23 cellular contexts compared by ENCODE assay signal in the genomic region with DNA sequence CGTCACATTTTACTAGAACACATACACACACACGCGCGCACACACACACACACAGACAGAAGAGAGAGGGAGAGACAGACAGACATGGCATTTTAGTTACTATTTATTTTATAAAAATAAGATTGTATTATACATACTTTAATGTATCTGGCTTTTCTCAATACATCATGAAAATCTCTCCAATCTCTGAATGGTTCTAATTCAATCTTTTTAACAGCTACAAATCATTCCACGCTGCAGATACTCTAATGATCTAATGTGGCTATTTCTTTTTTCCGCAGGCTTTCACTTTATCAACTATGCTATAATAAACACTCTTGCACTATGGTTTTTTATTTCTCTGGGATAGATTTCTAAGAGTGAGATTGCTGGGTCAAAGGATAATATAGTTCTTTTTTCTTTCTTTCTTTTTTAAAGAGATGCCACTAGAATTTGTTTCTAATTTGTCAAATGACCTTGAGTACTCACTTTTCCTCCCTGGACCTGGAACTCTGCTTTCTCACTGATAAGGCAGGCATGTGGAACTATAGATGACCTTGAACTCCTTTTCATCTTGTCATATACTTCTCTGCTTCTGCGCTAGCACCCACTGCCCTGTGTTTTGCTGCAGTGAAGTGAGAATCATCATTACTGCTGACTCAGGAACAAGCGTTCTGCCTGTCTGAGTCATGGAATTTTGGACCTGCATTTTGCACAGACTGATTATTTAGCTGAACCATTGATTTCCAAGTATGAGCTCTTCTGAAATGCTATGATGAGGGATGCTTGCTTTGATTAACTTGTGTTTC. TPM values are rescaled to one million over a fixed set of nuclear protein-coding genes. Genes with fewer than 3 reads are reported as not detected.
DNase-seq lines count a peak whose midpoint lies in the region; ATAC-seq, FAIRE-seq and TF ChIP-seq lines count a peak whose summit lies in the region.
"Had no signal": no experiment of that assay in that cellular context is flagged by ENCODE, and none has a peak within 500 bp of the region (broad histone marks: within the 10 kb centered on the region; RNA-seq: fewer than 3 reads in every experiment).

No MANE protein-coding gene starts in this region.

- H4K8ac ChIP-seq in IMR-90 (ENCODE audit: low read depth in 2 of 2, low read length in 2 of 2) (no peak overlapping the region), neuronal stem cell (ENCODE audit: low read depth, low read length) (no peak overlapping the region)

- H3K27ac ChIP-seq in A549 (no peak overlapping the region), IMR-90 (ENCODE audit: insufficient read depth, low read length) (no peak overlapping the region), SK-N-SH (ENCODE audit: low read depth in 2 of 2, low read length in 1 of 2) (peak overlapping the region in 1 of 2 experiments; percentile 62; a peak in 2 of 4 replicates), neuronal stem cell (replicated peaks; ENCODE audit: low read length) (no peak overlapping the region)
- H3K27ac ChIP-seq: BLaER1 had no signal

- TF ChIP-seq RAD21 in A549 (conservative IDR thresholded peaks at IDR 0.05 in 1 of 2, IDR thresholded peaks at IDR 0.05 in 1 of 2) = no peak
- no peak for TF ChIP-seq RAD21 in IMR-90 (IDR thresholded peaks at IDR 0.05; ENCODE audit: low read length)
- 0 out of 2 replicates have a peak, but pooled peaks have one; percentile 3 for TF ChIP-seq RAD21 in SK-N-SH (IDR thresholded peaks at IDR 0.05; ENCODE audit: low read length)

- TF ChIP-seq EP300 in A549 (IDR thresholded peaks at IDR 0.05) = no peak
- peak in 1 of 2 experiments; percentile 86; a peak in 2 of 4 replicates for TF ChIP-seq EP300 in SK-N-SH (IDR thresholded peaks at IDR 0.05; ENCODE audit: borderline replicate concordance in 1 of 2, low read depth in 1 of 2, low read length in 1 of 2)

- no peak overlapping the region for H4K5ac ChIP-seq in IMR-90 (ENCODE audit: low read depth, low read length)

- POLR2A ChIA-PET in A549 (lab: Yijun Ruan, JAX) = no interaction called here
- POLR2A ChIA-PET in IMR-90 (lab: Charles Lee; ENCODE audit: unreplicated experiment) = no interaction called here
- POLR2A ChIA-PET in SK-N-SH (lab: Yijun Ruan, JAX) = no interaction called here

- no peak overlapping the region for H3K4me2 ChIP-seq in A549
- no peak overlapping the region for H3K4me2 ChIP-seq in IMR-90 (ENCODE audit: low read depth, low read length)
- H3K4me2 ChIP-seq in SK-N-SH = no peak overlapping the region
- H3K4me2 ChIP-seq in neuronal stem cell (ENCODE audit: insufficient read depth, low read length, poor library complexity, severe bottlenecking) = no peak overlapping the region
- H3K4me2 ChIP-seq: BLaER1 had no signal

- H3K23ac ChIP-seq in IMR-90 (ENCODE audit: low read depth, low read length) (no peak overlapping the region), neuronal stem cell (ENCODE audit: low read depth, low read length, poor library complexity) (no peak overlapping the region)

- H3K4me1 ChIP-seq in A549 (no peaks in the 10 kb centered on the region), IMR-90 (ENCODE audit: control insufficient read depth, insufficient read depth, low read length) (no peaks in the 10 kb centered on the region), SK-N-SH (ENCODE audit: control insufficient read depth in 1 of 2, insufficient read depth in 2 of 2, low read depth in 1 of 2, low read length in 1 of 2) (peaks cover 0 to 11% of the 10 kb centered on the region in 2 experiments; a peak in 2 of 4 replicates), neuronal stem cell (ENCODE audit: control insufficient read depth in 2 of 2, insufficient read depth in 1 of 2, low read depth in 1 of 2, low read length in 2 of 2) (peaks cover 0 to 6% of the 10 kb centered on the region in 2 donors)
- H3K4me1 ChIP-seq: BLaER1 had no signal

- CTCF ChIA-PET in A549 (lab: Yijun Ruan, JAX) = interaction anchor here (1.2 to 3.2 kb wide), 2 partner anchors 8 to 16 kb away, joined by 3 to 16 read pairs; no protein-coding TSS in a partner anchor
- CTCF ChIA-PET in IMR-90 (lab: Yijun Ruan, JAX) = interaction anchor here (0.6 kb wide), 1 partner anchor 467 kb away, joined by 3 read pairs; no protein-coding TSS in a partner anchor
- CTCF ChIA-PET in SK-N-SH (lab: Yijun Ruan, JAX) = interaction anchor here (0.6 to 5.2 kb wide), 8 partner anchors 12 to 208 kb away, joined by 3 to 35 read pairs (median 3); no protein-coding TSS in a partner anchor

- H2BK15ac ChIP-seq in IMR-90 (ENCODE audit: low read depth, low read length) (no peak overlapping the region), neuronal stem cell (ENCODE audit: low read length) (no peak overlapping the region)

- no peaks in the 10 kb centered on the region for H3K79me2 ChIP-seq in SK-N-SH (ENCODE audit: insufficient read depth)

- H3K9ac ChIP-seq in IMR-90 (ENCODE audit: low read depth, low read length) = no peak overlapping the region
- no peak overlapping the region for H3K9ac ChIP-seq in SK-N-SH
- H3K9ac ChIP-seq in neuronal stem cell (ENCODE audit: low read depth, low read length, poor library complexity) = no peak overlapping the region
- H3K9ac ChIP-seq: BLaER1 had no signal

- H2AK5ac ChIP-seq in IMR-90 (ENCODE audit: low read depth, low read length) (no peak overlapping the region), neuronal stem cell (ENCODE audit: low read depth, low read length) (no peak overlapping the region)

- H2BK5ac ChIP-seq in IMR-90 (ENCODE audit: low read depth, low read length, poor library complexity, severe bottlenecking) (no peak overlapping the region), neuronal stem cell (ENCODE audit: low read length) (no peak overlapping the region)

- no peaks in the 10 kb centered on the region for H3K9me1 ChIP-seq in IMR-90 (ENCODE audit: insufficient read depth, low read length)

- TF ChIP-seq CTCF in A549 (IDR thresholded peaks at IDR 0.05) (no peak), IMR-90 (conservative IDR thresholded peaks at IDR 0.05; ENCODE audit: low read depth, low read length) (no peak), SK-N-SH (IDR thresholded peaks at IDR 0.05) (no peak), bronchial epithelial cell (IDR thresholded peaks at IDR 0.05; ENCODE audit: insufficient read depth, low read length, severe bottlenecking) (no peak)

- no peaks in the 10 kb centered on the region for H3K9me3 ChIP-seq in A549
- H3K9me3 ChIP-seq in IMR-90 (ENCODE audit: control insufficient read depth, insufficient read depth, low read length) = peaks cover 2% of the 10 kb centered on the region; the same call in 1 of the 2 replicates
- no peaks in the 10 kb centered on the region for H3K9me3 ChIP-seq in SK-N-SH
- H3K9me3 ChIP-seq in neuronal stem cell (replicated peaks in 1 of 2; ENCODE audit: control insufficient read depth in 2 of 2, insufficient read depth in 1 of 2, low read depth in 1 of 2, low read length in 2 of 2) = no peaks in the 10 kb centered on the region

- dilution Hi-C loops in IMR-90 (cut with HindIII; ENCODE audit: low sequenced_read_pairs, unreplicated experiment) = no loop called here

- no peaks in the 10 kb centered on the region for H3F3A ChIP-seq in SK-N-SH (replicated peaks; ENCODE audit: insufficient read depth)

- no peak overlapping the region for H3K18ac ChIP-seq in IMR-90 (ENCODE audit: low read depth, low read length)
- no peak overlapping the region for H3K18ac ChIP-seq in neuronal stem cell (ENCODE audit: low read length)

- H2AFZ ChIP-seq in IMR-90 (replicated peaks; ENCODE audit: low read length, poor library complexity) (no peak overlapping the region), SK-N-SH (ENCODE audit: low read depth) (no peak overlapping the region), neuronal stem cell (ENCODE audit: low read length) (no peak overlapping the region)

- no peak overlapping the region for H3K14ac ChIP-seq in IMR-90 (replicated peaks; ENCODE audit: low read depth, low read length)
- H3K14ac ChIP-seq in neuronal stem cell (ENCODE audit: low read length) = no peak overlapping the region

- FAIRE-seq in A549 (lab: Jason Lieb, UNC) (no peak), bronchial epithelial cell (lab: Jason Lieb, UNC) (no peak)
- FAIRE-seq: GM12892, GM18507 had no signal

- H2BK120ac ChIP-seq in IMR-90 (ENCODE audit: low read depth, low read length) (no peak overlapping the region), neuronal stem cell (ENCODE audit: low read depth, low read length) (no peak overlapping the region)

- H2BK12ac ChIP-seq in neuronal stem cell (ENCODE audit: low read length) = no peak overlapping the region

- H3K56ac ChIP-seq in IMR-90 (ENCODE audit: extremely low read depth, insufficient read depth, low read length) = no peak overlapping the region

- H3K4me3 ChIP-seq in A549 (no peak overlapping the region), IMR-90 (ENCODE audit: insufficient read depth, low read depth, low read length) (no peak overlapping the region), SK-N-SH (ENCODE audit: low read depth in 2 of 2, low read length in 1 of 2) (no peak overlapping the region), bronchial epithelial cell (ENCODE audit: low read depth, low read length) (no peak overlapping the region), neuronal stem cell (ENCODE audit: low read length in 2 of 2) (no peak overlapping the region)
- H3K4me3 ChIP-seq: BLaER1 had no signal

- H3K79me1 ChIP-seq in IMR-90 (ENCODE audit: low read depth in 1 of 2, low read length in 2 of 2) = no peaks in the 10 kb centered on the region
- H3K79me1 ChIP-seq in neuronal stem cell (ENCODE audit: low read depth, low read length) = no peaks in the 10 kb centered on the region

- no peaks in the 10 kb centered on the region for H3K9me2 ChIP-seq in SK-N-SH

- intact Hi-C loops in IMR-90 (cut with micrococcal nuclease) = loop anchor here (10.0 kb wide), 2 partner anchors 140 to 440 kb away; no protein-coding TSS in a partner anchor

- BruUV-seq in IMR-90 (replicated peaks; lab: Mats Ljungman, UMichigan) = no TSS peak

- H2AK9ac ChIP-seq in IMR-90 (replicated peaks; ENCODE audit: low read depth, low read length, poor library complexity) = no peak overlapping the region

- H3K36me3 ChIP-seq in IMR-90 (ENCODE audit: control insufficient read depth, insufficient read depth, low read length) (no peaks in the 10 kb centered on the region), SK-N-SH (replicated peaks in 1 of 2; ENCODE audit: control insufficient read depth in 1 of 2, insufficient read depth in 2 of 2, low read length in 1 of 2) (no peaks in the 10 kb centered on the region), bronchial epithelial cell (ENCODE audit: control insufficient read depth, insufficient read depth, low read length) (no peaks in the 10 kb centered on the region), neuronal stem cell (replicated peaks in 1 of 2; ENCODE audit: control insufficient read depth in 2 of 2, insufficient read depth in 2 of 2, low read length in 2 of 2) (no peaks in the 10 kb centered on the region)
- H3K36me3 ChIP-seq: BLaER1 had no signal

- WGBS in A549 (ENCODE audit: missing lambda C conversion rate) = 60% methylated on average over 8 of the region's 8 CpGs
- no CpG with 5 or more reads among the region's 8 CpGs for WGBS in IMR-90 (ENCODE audit: extremely low coverage in 2 of 2, insufficient read length in 1 of 2), 2 experiments
- WGBS in SK-N-SH (ENCODE audit: low lambda C conversion rate) = 25% methylated on average over 8 of the region's 8 CpGs
- no CpG with 5 or more reads among the region's 8 CpGs for WGBS in neuronal stem cell (ENCODE audit: extremely low coverage in 2 of 2, insufficient read length in 2 of 2, insufficient replicate concordance in 1 of 2), 2 donors

- H4K20me1 ChIP-seq in IMR-90 (ENCODE audit: insufficient read depth, low read length) (no peaks in the 10 kb centered on the region), SK-N-SH (ENCODE audit: insufficient read depth) (no peaks in the 10 kb centered on the region)
- H4K20me1 ChIP-seq: BLaER1 had no signal

- in situ Hi-C loops in IMR-90 (cut with MboI; ENCODE audit: low sequenced_read_pairs) = no loop called here

- H3K4ac ChIP-seq in IMR-90 (ENCODE audit: low read depth, low read length) (no peak overlapping the region), neuronal stem cell (ENCODE audit: low read length) (no peak overlapping the region)

- peaks cover 36% of the 10 kb centered on the region for H3K27me3 ChIP-seq in IMR-90 (ENCODE audit: control insufficient read depth, insufficient read depth, low read length)
- no peaks in the 10 kb centered on the region for H3K27me3 ChIP-seq in SK-N-SH (ENCODE audit: insufficient read depth)
- H3K27me3 ChIP-seq in bronchial epithelial cell (ENCODE audit: control insufficient read depth, insufficient read depth, low read length) = peaks cover 36% of the 10 kb centered on the region
- H3K27me3 ChIP-seq in neuronal stem cell (ENCODE audit: control insufficient read depth in 3 of 3, insufficient read depth in 3 of 3, low read depth in 1 of 3, low read length in 3 of 3) = peaks cover 12 to 57% (median 51%) of the 10 kb centered on the region in 3 experiments

- no peak overlapping the region for H2BK20ac ChIP-seq in IMR-90 (ENCODE audit: low read depth, low read length)

- TF ChIP-seq POLR2A in A549 (IDR thresholded peaks at IDR 0.05; ENCODE audit: low read length) = no peak
- no peak for TF ChIP-seq POLR2A in IMR-90 (IDR thresholded peaks at IDR 0.05; ENCODE audit: low read depth, low read length)

- DNase-seq in A549 (ENCODE audit: low read depth in 1 of 2, low spot score in 1 of 2) (no peak), IMR-90 (no peak), SK-N-SH (peak; percentile 70), bronchial epithelial cell (ENCODE audit: low read depth) (peak; percentile 29), neuronal stem cell (ENCODE audit: low spot score) (no peak)
- DNase-seq: ACHN; AML-193; CD4-positive, alpha-beta memory T cell; DMS153; DMS79; GDM1; GOT3; H9; KBM-7 had no signal

- ATAC-seq in A549 = no peak
- no peak for ATAC-seq in IMR-90 (ENCODE audit: low read depth)
- no peak for ATAC-seq in GM21576 (IDR thresholded peaks at IDR 0.05; ENCODE audit: unreplicated experiment)
- no peak for ATAC-seq in HG02571 (IDR thresholded peaks at IDR 0.05; ENCODE audit: unreplicated experiment)

- H4K91ac ChIP-seq in IMR-90 (ENCODE audit: insufficient read depth, low read depth, low read length) (no peak overlapping the region), neuronal stem cell (ENCODE audit: low read depth, low read length, poor library complexity) (no peak overlapping the region)

RNA-seq across cellular contexts. Expression of a gene that starts 4.9 kb away (rescaled TPM):
- polyA plus RNA-seq in A549 (2011; rRNA removed) = not detected in 2 replicates
- not detected in 2 replicates for polyA plus RNA-seq in A549 (2012; cell fraction: cytosol; rRNA removed)
- not detected in 2 replicates for polyA plus RNA-seq in A549 (2012; cell fraction: nucleus; rRNA removed)
- not detected in 3 replicates for polyA plus RNA-seq in A549 (2017; fragmentation: RNase III; extraction: RNeasy Plus Mini Kit Qiagen cat#74134 plus additional on column Dnase treatment)
- not detected in 2 replicates for polyA minus RNA-seq in A549 (2011; rRNA and poly(A)+ RNA removed)
- total RNA-seq in IMR-90 (2012; rRNA removed) = not detected in 2 replicates
- not detected in 2 replicates for polyA plus RNA-seq in IMR-90 (2012; rRNA removed)
- not detected in 2 replicates for polyA plus RNA-seq in IMR-90 (2012; cell fraction: cytosol; rRNA removed)
- not detected in 2 replicates for polyA plus RNA-seq in IMR-90 (2012; cell fraction: nucleus; rRNA removed; ENCODE audit: low replicate concordance)
- polyA plus RNA-seq in SK-N-SH (2012; rRNA removed) = not detected in 2 replicates
- polyA plus RNA-seq in SK-N-SH (2012; cell fraction: cytosol; rRNA removed) = not detected in 2 replicates
- not detected in 2 replicates for polyA plus RNA-seq in SK-N-SH (2012; cell fraction: nucleus; rRNA removed)
- not detected in 2 replicates for total RNA-seq in bronchial epithelial cell
- polyA plus RNA-seq in neuronal stem cell (2013, experiment 1 of 2) = not detected
- not detected for polyA plus RNA-seq in neuronal stem cell (2013, experiment 2 of 2)
- total RNA-seq: A172; CD4-positive, alpha-beta memory T cell; Daoy; H9; HT-29 had no signal
- polyA plus RNA-seq: CD14-positive monocyte; CD4-positive, alpha-beta memory T cell had no signal

Comparison
In these comparisons a context has a peak if more than half of its experiments do, and no peak if none do; other contexts are left out.
1. DNase-seq: peak in SK-N-SH (single experiment) and bronchial epithelial cell (single experiment); none in A549 (0 of 2), IMR-90 (single experiment) and neuronal stem cell (single experiment).